13 cellular contexts compared by ENCODE assay signal in the genomic region with DNA sequence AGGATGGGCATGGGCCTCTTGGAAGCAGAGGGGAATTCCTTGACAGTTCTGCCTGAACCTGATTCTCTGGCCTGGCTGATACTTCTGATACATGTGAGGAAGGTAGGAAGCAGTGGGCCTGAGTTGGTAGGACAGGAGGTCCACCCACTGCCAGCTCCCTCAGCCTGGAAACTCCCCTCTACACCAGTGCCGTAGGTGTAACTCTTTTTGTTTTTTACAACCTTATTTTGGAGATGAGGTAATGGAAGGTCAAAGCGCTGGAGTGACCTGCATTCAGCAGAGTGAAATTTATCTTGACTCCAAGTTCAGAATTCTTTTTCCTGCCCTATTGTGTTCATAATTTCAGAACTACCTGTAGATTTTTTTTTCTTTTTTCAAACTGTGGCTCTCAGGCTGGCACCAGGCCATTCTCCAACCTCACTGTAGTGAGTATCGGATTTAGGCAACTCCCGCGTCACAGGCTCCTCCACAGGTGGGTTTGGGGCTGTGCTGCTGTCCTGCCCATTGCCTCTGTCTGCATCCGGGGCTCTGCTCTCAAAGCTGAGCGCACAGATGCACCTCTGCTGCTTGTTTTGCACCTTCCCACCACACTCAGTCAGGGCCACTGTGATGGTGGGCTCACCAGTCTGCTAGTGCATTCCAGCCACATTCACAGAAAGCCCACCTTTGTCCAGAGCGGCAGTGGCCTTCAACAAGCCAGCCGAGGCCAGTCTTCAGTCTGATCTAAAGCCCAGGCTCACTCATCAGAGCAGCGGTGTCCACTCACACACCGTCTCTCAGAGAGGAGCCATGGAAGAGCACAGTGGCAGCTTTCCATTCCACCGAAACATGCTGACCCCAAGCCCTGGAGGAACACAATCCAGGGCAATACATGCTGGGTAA.
DNase-seq lines count a peak whose midpoint lies in the region; ATAC-seq and TF ChIP-seq lines count a peak whose summit lies in the region.
"Had no signal": no experiment of that assay in that cellular context is flagged by ENCODE, and none has a peak within 500 bp of the region (broad histone marks: within the 10 kb centered on the region; RNA-seq: fewer than 3 reads in every experiment).

No MANE protein-coding gene starts in this region.

- H3K27me3 Mint-ChIP-seq in natural killer cell treated with Interleukin-12 subunit alpha and Interleukin-12 subunit beta and Interleukin-15 and Interleukin-18, amount 100 ng/mL, for 72 hours, result no peaks in the 10 kb centered on the region
- H3K27me3 Mint-ChIP-seq in natural killer cell (ENCODE audit: low read depth in 2 of 2) (no peaks in the 10 kb centered on the region), mesothelial cell of epicardium (ENCODE audit: low read depth) (no peaks in the 10 kb centered on the region)
- H3K27me3 Mint-ChIP-seq in activated naive CD8-positive, alpha-beta T cell treated with anti-CD3 and anti-CD28 coated beads, Interleukin-2, amount 10 ng/mL, durations not matched to agents 7 days and 5 days, result no peaks in the 10 kb centered on the region
- H3K27me3 Mint-ChIP-seq: B cell had no signal

- H3K4me3 ChIP-seq in MM.1S (ENCODE audit: low read length), result no peak overlapping the region
- H3K4me3 ChIP-seq: pancreas had no signal

- no peaks in the 10 kb centered on the region for H3K79me2 ChIP-seq in MM.1S (ENCODE audit: low read length)

- intact Hi-C loops in natural killer cell (cut with micrococcal nuclease), result no loop called here

- H3K9me3 ChIP-seq in MM.1S (replicated peaks; ENCODE audit: insufficient read depth, low read length), result no peaks in the 10 kb centered on the region
- H3K9me3 ChIP-seq: pancreas had no signal

- no peaks in the 10 kb centered on the region for H3K36me3 Mint-ChIP-seq in natural killer cell treated with Interleukin-12 subunit alpha and Interleukin-12 subunit beta and Interleukin-15 and Interleukin-18, amount 100 ng/mL, for 72 hours
- peaks cover 6% of the 10 kb centered on the region for H3K36me3 Mint-ChIP-seq in natural killer cell
- peaks cover 9% of the 10 kb centered on the region for H3K36me3 Mint-ChIP-seq in activated naive CD8-positive, alpha-beta T cell treated with anti-CD3 and anti-CD28 coated beads, Interleukin-2, amount 10 ng/mL, durations not matched to agents 7 days and 5 days
- peaks cover 11% of the 10 kb centered on the region for H3K36me3 Mint-ChIP-seq in mesothelial cell of epicardium

- no peaks in the 10 kb centered on the region for H3K4me1 ChIP-seq in MM.1S (ENCODE audit: low read length)
- H3K4me1 ChIP-seq: pancreas had no signal

- no peak for TF ChIP-seq CTCF in natural killer cell (IDR thresholded peaks at IDR 0.05)
- no peak for TF ChIP-seq CTCF in mesothelial cell of epicardium (IDR thresholded peaks at IDR 0.05; ENCODE audit: unreplicated experiment)
- no peak for TF ChIP-seq CTCF in MM.1S (IDR thresholded peaks at IDR 0.05; ENCODE audit: low read length)

- peaks cover 0 to 17% of the 10 kb centered on the region in 2 donors for H3K4me1 Mint-ChIP-seq in natural killer cell treated with Interleukin-12 subunit alpha and Interleukin-12 subunit beta and Interleukin-15 and Interleukin-18, amount 100 ng/mL, for 72 hours (ENCODE audit: low read depth in 2 of 2)
- H3K4me1 Mint-ChIP-seq in natural killer cell (no peaks in the 10 kb centered on the region), mesothelial cell of epicardium (no peaks in the 10 kb centered on the region)
- peaks cover 6% of the 10 kb centered on the region for H3K4me1 Mint-ChIP-seq in activated naive CD8-positive, alpha-beta T cell treated with anti-CD3 and anti-CD28 coated beads, Interleukin-2, amount 10 ng/mL, durations not matched to agents 7 days and 5 days

- DNase-seq in natural killer cell treated with Interleukin-12 subunit alpha and Interleukin-12 subunit beta and Interleukin-15 and Interleukin-18, amount 100 ng/mL, for 72 hours (ENCODE audit: low spot score), result no peak
- DNase-seq in natural killer cell (no peak), mesothelial cell of epicardium (ENCODE audit: low spot score in 2 of 2, unreplicated experiment in 2 of 2) (no peak), kidney tubule cell (ENCODE audit: low spot score) (no peak), MM.1S (no peak), NCI-H2107 treated with DMSO at 0.1 percent for 48 hours (lab: John Stamatoyannopoulos, UW; ENCODE audit: unreplicated experiment) (no peak)
- no peak for DNase-seq in activated naive CD8-positive, alpha-beta T cell treated with anti-CD3 and anti-CD28 coated beads, Interleukin-2, amount 10 ng/mL, durations not matched to agents 7 days and 5 days
- DNase-seq: H7, NCI-H2107, pancreas, T-helper 9 cell had no signal

- H3K27ac ChIP-seq in MM.1S (ENCODE audit: low read length), result no peak overlapping the region
- H3K27ac ChIP-seq: pancreas had no signal

- H3K9ac ChIP-seq in MM.1S (ENCODE audit: low read length), result no peak overlapping the region

- H3K4me2 ChIP-seq in MM.1S (ENCODE audit: low read depth, low read length), result no peak overlapping the region

- no peaks in the 10 kb centered on the region for H3K9me3 Mint-ChIP-seq in natural killer cell treated with Interleukin-12 subunit alpha and Interleukin-12 subunit beta and Interleukin-15 and Interleukin-18, amount 100 ng/mL, for 72 hours
- no peaks in the 10 kb centered on the region for H3K9me3 Mint-ChIP-seq in natural killer cell
- H3K9me3 Mint-ChIP-seq in activated naive CD8-positive, alpha-beta T cell treated with anti-CD3 and anti-CD28 coated beads, Interleukin-2, amount 10 ng/mL, durations not matched to agents 7 days and 5 days, result no peaks in the 10 kb centered on the region
- no peaks in the 10 kb centered on the region for H3K9me3 Mint-ChIP-seq in mesothelial cell of epicardium

- H3K36me3 ChIP-seq in MM.1S (replicated peaks; ENCODE audit: insufficient read depth, low read length), result no peaks in the 10 kb centered on the region

- H3K4me3 Mint-ChIP-seq in natural killer cell treated with Interleukin-12 subunit alpha and Interleukin-12 subunit beta and Interleukin-15 and Interleukin-18, amount 100 ng/mL, for 72 hours, result no peak overlapping the region
- H3K4me3 Mint-ChIP-seq in natural killer cell (no peak overlapping the region), mesothelial cell of epicardium (no peak overlapping the region)
- no peak overlapping the region for H3K4me3 Mint-ChIP-seq in activated naive CD8-positive, alpha-beta T cell treated with anti-CD3 and anti-CD28 coated beads, Interleukin-2, amount 10 ng/mL, durations not matched to agents 7 days and 5 days
- H3K4me3 Mint-ChIP-seq: B cell had no signal

- no peaks in the 10 kb centered on the region for H3K9me2 ChIP-seq in MM.1S (replicated peaks; ENCODE audit: insufficient read depth, low read length)

- POLR2A ChIA-PET in activated naive CD8-positive, alpha-beta T cell treated with anti-CD3 and anti-CD28 coated beads, Interleukin-2, amount 10 ng/mL, durations not matched to agents 7 days and 5 days (lab: Charles Lee), result no interaction called here

- H3K27me3 ChIP-seq in MM.1S (replicated peaks; ENCODE audit: insufficient read depth, low read length), result no peaks in the 10 kb centered on the region
- H3K27me3 ChIP-seq: pancreas had no signal

- peak in 1 of 2 donors; percentile 34 for ATAC-seq in natural killer cell treated with Interleukin-12 subunit alpha and Interleukin-12 subunit beta and Interleukin-15 and Interleukin-18, amount 100 ng/mL, for 72 hours
- ATAC-seq in natural killer cell (no peak), HG02885 (IDR thresholded peaks at IDR 0.05; ENCODE audit: poor library complexity, unreplicated experiment) (peak; percentile 47)
- ATAC-seq in activated naive CD8-positive, alpha-beta T cell treated with anti-CD3 and anti-CD28 coated beads, Interleukin-2, amount 10 ng/mL, durations not matched to agents 7 days and 5 days (ENCODE audit: low read depth), result no peak

- no peaks in the 10 kb centered on the region for H3F3A ChIP-seq in MM.1S (ENCODE audit: insufficient read depth, low read length)

- no peaks in the 10 kb centered on the region for H4K20me1 ChIP-seq in MM.1S (ENCODE audit: insufficient read depth, low read length)

- H2AFZ ChIP-seq in MM.1S (ENCODE audit: low read length), result no peak overlapping the region

- peak overlapping the region; percentile 18 to 83 for H3K27ac Mint-ChIP-seq in natural killer cell treated with Interleukin-12 subunit alpha and Interleukin-12 subunit beta and Interleukin-15 and Interleukin-18, amount 100 ng/mL, for 72 hours
- peak overlapping the region in 1 of 2 donors; percentile 42 for H3K27ac Mint-ChIP-seq in natural killer cell
- H3K27ac Mint-ChIP-seq in activated naive CD8-positive, alpha-beta T cell treated with anti-CD3 and anti-CD28 coated beads, Interleukin-2, amount 10 ng/mL, durations not matched to agents 7 days and 5 days, result peak overlapping the region; percentile 53
- H3K27ac Mint-ChIP-seq in mesothelial cell of epicardium, result no peak overlapping the region
- H3K27ac Mint-ChIP-seq: B cell had no signal
